25 cellular contexts compared by ENCODE assay signal in genomic region chr14:30842431-30842830, GRCh38. TPM values are rescaled to one million over a fixed set of nuclear protein-coding genes. Genes with fewer than 3 reads are reported as not detected.
DNase-seq lines count a peak whose midpoint lies in the region; ATAC-seq and TF ChIP-seq lines count a peak whose summit lies in the region.
"Had no signal": no experiment of that assay in that cellular context is flagged by ENCODE, and none has a peak within 500 bp of the region (broad histone marks: within the 10 kb centered on the region; RNA-seq: fewer than 3 reads in every experiment).

No MANE protein-coding gene starts in this region.

- no peaks in the 10 kb centered on the region for H3K4me1 ChIP-seq in PC-3 (ENCODE audit: insufficient read depth, low read length)
- H3K4me1 ChIP-seq: A549; BE2C; BLaER1 treated with 17β-estradiol and CSF1 and Interleukin-3, amounts not matched to agents 10 nM and 100 nM; HAP-1 had no signal

- H3K4me3 Mint-ChIP-seq in activated CD4-positive, alpha-beta T cell treated with anti-CD3 and anti-CD28 coated beads, Interleukin-2, amount 10 ng/mL, durations not matched to agents 24 days and 14 days, result no peak overlapping the region
- H3K4me3 Mint-ChIP-seq in stimulated activated naive CD8-positive, alpha-beta T cell treated with anti-CD3 and anti-CD28 coated beads, Interleukin-15, amount 100 ng/mL, for 72 hours, result no peak overlapping the region
- H3K4me3 Mint-ChIP-seq: CD14-positive monocyte; CD4-positive, alpha-beta T cell; CD8-positive, alpha-beta memory T cell; HFFc6 had no signal

- no peak for TF ChIP-seq CTCF in PC-3 (conservative IDR thresholded peaks at IDR 0.05; ENCODE audit: low read depth, low read length)

- H3K9me3 Mint-ChIP-seq in activated CD4-positive, alpha-beta T cell treated with anti-CD3 and anti-CD28 coated beads, Interleukin-2, amount 10 ng/mL, durations not matched to agents 24 days and 14 days, result no peaks in the 10 kb centered on the region
- no peaks in the 10 kb centered on the region for H3K9me3 Mint-ChIP-seq in stimulated activated naive CD8-positive, alpha-beta T cell treated with anti-CD3 and anti-CD28 coated beads, Interleukin-15, amount 100 ng/mL, for 72 hours
- H3K9me3 Mint-ChIP-seq: CD4-positive, alpha-beta T cell; CD8-positive, alpha-beta memory T cell; HFFc6 had no signal

- no peaks in the 10 kb centered on the region for H3K36me3 ChIP-seq in PC-3 (ENCODE audit: low read depth, low read length)
- H3K36me3 ChIP-seq: BE2C; BLaER1 treated with 17β-estradiol and CSF1 and Interleukin-3, amounts not matched to agents 10 nM and 100 nM; HAP-1 had no signal

- no peaks in the 10 kb centered on the region for H3K9me2 ChIP-seq in PC-3 (replicated peaks; ENCODE audit: low read length)

- ATAC-seq in PC-3 (peak; percentile 94), left colon (peak; percentile 79), HG02642 (IDR thresholded peaks at IDR 0.05; ENCODE audit: poor library complexity, unreplicated experiment) (no peak), HG02970 (IDR thresholded peaks at IDR 0.05; ENCODE audit: low FRiP score, unreplicated experiment) (no peak)
- ATAC-seq in stimulated activated naive CD8-positive, alpha-beta T cell treated with anti-CD3 and anti-CD28 coated beads, Interleukin-15, amount 100 ng/mL, for 72 hours, result no peak
- ATAC-seq: A549, GM12878 had no signal

- peaks cover 19% of the 10 kb centered on the region for H3K27me3 Mint-ChIP-seq in activated CD4-positive, alpha-beta T cell treated with anti-CD3 and anti-CD28 coated beads, Interleukin-2, amount 10 ng/mL, durations not matched to agents 24 days and 14 days
- H3K27me3 Mint-ChIP-seq in stimulated activated naive CD8-positive, alpha-beta T cell treated with anti-CD3 and anti-CD28 coated beads, Interleukin-15, amount 100 ng/mL, for 72 hours, result peaks cover 33% of the 10 kb centered on the region

- H3K4me2 ChIP-seq in PC-3 (ENCODE audit: low read length), result no peak overlapping the region
- H3K4me2 ChIP-seq: A549; BLaER1 treated with 17β-estradiol and CSF1 and Interleukin-3, amounts not matched to agents 10 nM and 100 nM had no signal

- no peaks in the 10 kb centered on the region for H3K36me3 Mint-ChIP-seq in activated CD4-positive, alpha-beta T cell treated with anti-CD3 and anti-CD28 coated beads, Interleukin-2, amount 10 ng/mL, durations not matched to agents 24 days and 14 days (ENCODE audit: low read depth)
- H3K36me3 Mint-ChIP-seq: CD14-positive monocyte; CD8-positive, alpha-beta memory T cell had no signal

- CTCF ChIA-PET in PC-3 (lab: Charles Lee), result interaction anchor here (0.7 kb wide), 1 partner anchor 61 kb away, joined by 4 read pairs; no protein-coding TSS in a partner anchor

- H3F3A ChIP-seq in PC-3 (ENCODE audit: low read length, unreplicated experiment), result no peaks in the 10 kb centered on the region

- BruUV-seq in PC-3 (replicated peaks; lab: Mats Ljungman, UMichigan), result no TSS peak

- peak; percentile 2 for DNase-seq in activated CD4-positive, alpha-beta T cell treated with anti-CD3 and anti-CD28 coated beads, Interleukin-2, amount 10 ng/mL, durations not matched to agents 24 days and 14 days
- DNase-seq in activated CD4-positive, alpha-beta T cell treated with anti-CD3 and anti-CD28 coated beads, Interleukin-2, amount 50 U/mL, for 1 hour, result no peak
- no peak for DNase-seq in PC-3
- DNase-seq in left colon, result no peak
- no peak for DNase-seq in stimulated activated naive CD8-positive, alpha-beta T cell treated with anti-CD3 and anti-CD28 coated beads, Interleukin-15, amount 100 ng/mL, for 72 hours
- no peak for DNase-seq in NCI-H748 (lab: John Stamatoyannopoulos, UW; ENCODE audit: unreplicated experiment)
- DNase-seq: 8988T; ACHN; AML-193; BE2C; CD4-positive, alpha-beta T cell; CD8-positive, alpha-beta memory T cell; DMS 273 treated with DMSO at 0.1 percent for 48 hours; DMS79; EL; GDM1; GOT3; HFFc6 had no signal

- H3K27ac Mint-ChIP-seq in activated CD4-positive, alpha-beta T cell treated with anti-CD3 and anti-CD28 coated beads, Interleukin-2, amount 10 ng/mL, durations not matched to agents 24 days and 14 days, result no peak overlapping the region
- H3K27ac Mint-ChIP-seq in stimulated activated naive CD8-positive, alpha-beta T cell treated with anti-CD3 and anti-CD28 coated beads, Interleukin-15, amount 100 ng/mL, for 72 hours, result no peak overlapping the region
- H3K27ac Mint-ChIP-seq: CD14-positive monocyte; CD4-positive, alpha-beta T cell; CD8-positive, alpha-beta memory T cell; HFFc6 had no signal

- H3K27ac ChIP-seq in PC-3 (ENCODE audit: low read length), result no peak overlapping the region
- H3K27ac ChIP-seq: A549; BLaER1 treated with 17β-estradiol and CSF1 and Interleukin-3, amounts not matched to agents 10 nM and 100 nM had no signal

- peaks cover 5% of the 10 kb centered on the region; the same call in 1 of the 2 replicates for H3K27me3 ChIP-seq in PC-3 (ENCODE audit: low read length)
- H3K27me3 ChIP-seq: BLaER1 treated with 17β-estradiol and CSF1 and Interleukin-3, amounts not matched to agents 10 nM and 100 nM had no signal

- H3K4me1 Mint-ChIP-seq in activated CD4-positive, alpha-beta T cell treated with anti-CD3 and anti-CD28 coated beads, Interleukin-2, amount 10 ng/mL, durations not matched to agents 24 days and 14 days, result no peaks in the 10 kb centered on the region
- no peaks in the 10 kb centered on the region for H3K4me1 Mint-ChIP-seq in stimulated activated naive CD8-positive, alpha-beta T cell treated with anti-CD3 and anti-CD28 coated beads, Interleukin-15, amount 100 ng/mL, for 72 hours
- H3K4me1 Mint-ChIP-seq: CD8-positive, alpha-beta memory T cell had no signal

- POLR2A ChIA-PET in PC-3 (lab: Charles Lee; ENCODE audit: unreplicated experiment), result no interaction called here

- no peak overlapping the region for H2AFZ ChIP-seq in PC-3 (ENCODE audit: low read length)

- H3K79me2 ChIP-seq in PC-3 (ENCODE audit: low read length), result no peaks in the 10 kb centered on the region

- no peaks in the 10 kb centered on the region for H3K9me3 ChIP-seq in PC-3 (ENCODE audit: low read length)
- H3K9me3 ChIP-seq: A549; BE2C; BLaER1 treated with 17β-estradiol and CSF1 and Interleukin-3, amounts not matched to agents 10 nM and 100 nM; HAP-1 had no signal

- no peak overlapping the region for H3K9ac ChIP-seq in PC-3 (ENCODE audit: low read length)
- H3K9ac ChIP-seq: BLaER1 treated with 17β-estradiol and CSF1 and Interleukin-3, amounts not matched to agents 10 nM and 100 nM had no signal

- H4K20me1 ChIP-seq in PC-3 (ENCODE audit: low read length), result no peaks in the 10 kb centered on the region
- H4K20me1 ChIP-seq: BLaER1 treated with 17β-estradiol and CSF1 and Interleukin-3, amounts not matched to agents 10 nM and 100 nM had no signal

- H3K4me3 ChIP-seq in PC-3 (ENCODE audit: low read length), result no peak overlapping the region
- H3K4me3 ChIP-seq: A549; BLaER1 treated with 17β-estradiol and CSF1 and Interleukin-3, amounts not matched to agents 10 nM and 100 nM; GM12878; HAP-1 had no signal

- intact Hi-C loops in activated CD4-positive, alpha-beta T cell treated with anti-CD3 and anti-CD28 coated beads, Interleukin-2, amount 10 ng/mL, durations not matched to agents 24 days and 14 days (cut with micrococcal nuclease), result no loop called here
- intact Hi-C loops in PC-3 (cut with micrococcal nuclease) (no loop called here), left colon (cut with DNase I, micrococcal nuclease) (no loop called here)

RNA-seq across cellular contexts. Expression of gene COCH, which starts 31.9 kb away (rescaled TPM):
- total RNA-seq in activated CD4-positive, alpha-beta T cell treated with anti-CD3 and anti-CD28 coated beads, Interleukin-2, amount 10 ng/mL, durations not matched to agents 24 days and 14 days, result 1.1 and 1.2 TPM in 2 replicates
- total RNA-seq in PC-3 (2014; rRNA removed) (2.5 and 4.2 TPM in 2 replicates), left colon (1 to 10 TPM; 3.1 to 4.4 TPM)
- total RNA-seq: CD4-positive, alpha-beta T cell; HFFc6 had no signal

Comparison
In these comparisons a context has a peak if more than half of its experiments do, and no peak if none do; other contexts are left out.
1. ATAC-seq: peak in PC-3 (single experiment) and left colon (single experiment); none in stimulated activated naive CD8-positive, alpha-beta T cell treated with anti-CD3 and anti-CD28 coated beads, Interleukin-15, amount 100 ng/mL, for 72 hours (single experiment), HG02642 (single experiment) and HG02970 (single experiment).